8 cellular contexts compared by ENCODE assay signal in genomic region chr1:205226868-205227583, GRCh38. TPM values are rescaled to one million over a fixed set of nuclear protein-coding genes. Genes with fewer than 3 reads are reported as not detected.
DNase-seq lines count a peak whose midpoint lies in the region; ATAC-seq and TF ChIP-seq lines count a peak whose summit lies in the region.

No MANE protein-coding gene starts in this region.

- H3K9me3 ChIP-seq in cardiac muscle cell (ENCODE audit: low read depth) = no peaks in the 10 kb centered on the region
- H3K9me3 ChIP-seq in neutrophil = no peaks in the 10 kb centered on the region

- DNase-seq in cardiac muscle cell (ENCODE audit: low read depth in 1 of 2, low spot score in 1 of 2) = peak in 1 of 2 donors; percentile 48
- no peak for DNase-seq in Right ventricle myocardium superior

- no peak for ATAC-seq in Right ventricle myocardium superior (ENCODE audit: poor library complexity)
- peak; percentile 46 for ATAC-seq in SK-N-SH treated with all-trans-retinoic acid at 6 μM for 48 hours
- peak; percentile 44 for ATAC-seq in esophagus mucosa
- no peak for ATAC-seq in GM21737 (IDR thresholded peaks at IDR 0.05; ENCODE audit: unreplicated experiment)
- ATAC-seq in GM18870 (IDR thresholded peaks at IDR 0.05; ENCODE audit: unreplicated experiment) = no peak
- no peak for ATAC-seq in HG03095 (IDR thresholded peaks at IDR 0.05; ENCODE audit: unreplicated experiment)

- H3K27ac ChIP-seq in cardiac muscle cell = no peak overlapping the region
- H3K27ac ChIP-seq in neutrophil = no peak overlapping the region

- intact Hi-C loops in Right ventricle myocardium superior (cut with DNase I) = no loop called here

- no peaks in the 10 kb centered on the region for H3K4me1 ChIP-seq in cardiac muscle cell (ENCODE audit: low read depth)
- H3K4me1 ChIP-seq in neutrophil (ENCODE audit: control insufficient read depth in 1 of 2, insufficient read depth in 1 of 2, low read depth in 1 of 2, low read length in 1 of 2) = peaks cover 25 to 28% of the 10 kb centered on the region in 2 experiments

- H3K27me3 ChIP-seq in cardiac muscle cell (peaks cover 30% of the 10 kb centered on the region), neutrophil (peaks cover 70% of the 10 kb centered on the region)

- H3K36me3 ChIP-seq in cardiac muscle cell (no peaks in the 10 kb centered on the region), neutrophil (no peaks in the 10 kb centered on the region)

- peak overlapping the region; percentile 26 for H3K4me3 ChIP-seq in cardiac muscle cell
- peak overlapping the region; percentile 38 to 64 for H3K4me3 ChIP-seq in neutrophil (ENCODE audit: low read depth in 1 of 2, low read length in 1 of 2)

- TF ChIP-seq CTCF in cardiac muscle cell (IDR thresholded peaks at IDR 0.05; ENCODE audit: low read depth, low read length) (no peak), neutrophil (IDR thresholded peaks at IDR 0.05) (no peak)

TF ChIP-seq in SK-N-SH treated with all-trans-retinoic acid at 6 μM for 48 hours, 23 proteins besides CTCF, POLR2A, EP300 and RAD21:
- TF ChIP-seq TCF4 (CRISPR knock-in tag; IDR thresholded peaks at IDR 0.05; ENCODE audit: borderline replicate concordance) = no peak
- no peak for TF ChIP-seq ZFP30 (CRISPR knock-in tag; IDR thresholded peaks at IDR 0.05)
- no peak for TF ChIP-seq ZNF565 (CRISPR knock-in tag; conservative IDR thresholded peaks at IDR 0.05; ENCODE audit: low read depth)
- TF ChIP-seq SNAI2 (CRISPR knock-in tag; IDR thresholded peaks at IDR 0.05) = no peak
- no peak for TF ChIP-seq POU6F1 (CRISPR knock-in tag; IDR thresholded peaks at IDR 0.05; ENCODE audit: borderline replicate concordance, low read depth)
- TF ChIP-seq ZC3H10 (CRISPR knock-in tag; IDR thresholded peaks at IDR 0.05) = no peak
- no peak for TF ChIP-seq PPARA (CRISPR knock-in tag; IDR thresholded peaks at IDR 0.05; ENCODE audit: borderline replicate concordance)
- TF ChIP-seq ESRRG (CRISPR knock-in tag; IDR thresholded peaks at IDR 0.05) = no peak
- no peak for TF ChIP-seq CSRNP3 (CRISPR knock-in tag; IDR thresholded peaks at IDR 0.05)
- no peak for TF ChIP-seq CSDC2 (CRISPR knock-in tag; IDR thresholded peaks at IDR 0.05)
- no peak for TF ChIP-seq TOX (CRISPR knock-in tag; IDR thresholded peaks at IDR 0.05; ENCODE audit: borderline replicate concordance)
- TF ChIP-seq CREB5 (CRISPR knock-in tag; IDR thresholded peaks at IDR 0.05; ENCODE audit: low read depth) = no peak
- no peak for TF ChIP-seq ZNF70 (CRISPR knock-in tag; IDR thresholded peaks at IDR 0.05)
- TF ChIP-seq TSHZ2 (CRISPR knock-in tag; IDR thresholded peaks at IDR 0.05) = no peak

RNA-seq across cellular contexts. Expression of gene TMCC2, which starts 0.7 kb away (rescaled TPM):
- total RNA-seq in cardiac muscle cell (10.9 and 11.9 TPM in 2 replicates), Right ventricle myocardium superior (1.3 TPM), esophagus mucosa (1.00 TPM)
- polyA plus RNA-seq in cardiac muscle cell = 6.3 and 9.0 TPM in 2 replicates

RNA-seq across cellular contexts. Expression of gene DSTYK, which starts 15.5 kb away (rescaled TPM):
- total RNA-seq in cardiac muscle cell = 7.8 and 11.3 TPM in 2 replicates
- polyA plus RNA-seq in cardiac muscle cell = 8.8 and 13.5 TPM in 2 replicates
- 5.3 TPM for total RNA-seq in Right ventricle myocardium superior
- total RNA-seq in esophagus mucosa = 5.7 TPM

Comparison
In these comparisons a context has a peak if more than half of its experiments do, and no peak if none do; other contexts are left out.
1. ATAC-seq: peak in SK-N-SH treated with all-trans-retinoic acid at 6 μM for 48 hours (single experiment) and esophagus mucosa (single experiment); none in Right ventricle myocardium superior (single experiment), GM21737 (single experiment), GM18870 (single experiment) and HG03095 (single experiment).